8 cellular contexts compared by ENCODE assay signal in genomic region chr2:15941483-15941853, GRCh38. TPM values are rescaled to one million over a fixed set of nuclear protein-coding genes. Genes with fewer than 3 reads are reported as not detected.
DNase-seq lines count a peak whose midpoint lies in the region; ATAC-seq and TF ChIP-seq lines count a peak whose summit lies in the region.

No MANE protein-coding gene starts in this region.

- H3K27me3 ChIP-seq in cardiac muscle cell (no peaks in the 10 kb centered on the region), upper lobe of left lung (peaks cover 0 to 29% (median 14%) of the 10 kb centered on the region in 4 donors)

- H3K9me3 ChIP-seq in cardiac muscle cell (ENCODE audit: low read depth), result no peaks in the 10 kb centered on the region
- H3K9me3 ChIP-seq in mesodermal cell (ENCODE audit: control insufficient read depth, low read length), result no peaks in the 10 kb centered on the region
- H3K9me3 ChIP-seq in upper lobe of left lung, result no peaks in the 10 kb centered on the region

- WGBS in mesodermal cell (ENCODE audit: insufficient coverage in 2 of 2), 2 experiments, result 0% methylated on average over 1 to 5 of the region's 14 CpGs
- 0 to 2% methylated on average over 8 to 14 of the region's 14 CpGs for WGBS in upper lobe of left lung, 2 donors

- H3K4me1 ChIP-seq in cardiac muscle cell (ENCODE audit: low read depth), result no peaks in the 10 kb centered on the region
- peaks cover 12% of the 10 kb centered on the region for H3K4me1 ChIP-seq in mesodermal cell (ENCODE audit: control insufficient read depth, insufficient read depth, low read length, poor library complexity, severe bottlenecking)
- peaks cover 48 to 51% (median 50%) of the 10 kb centered on the region in 4 donors for H3K4me1 ChIP-seq in upper lobe of left lung

- no peak for ATAC-seq in left ventricle myocardium superior
- ATAC-seq in upper lobe of left lung (ENCODE audit: low FRiP score in 2 of 2), result no peak

- no peak for TF ChIP-seq EP300 in upper lobe of left lung (IDR thresholded peaks at IDR 0.05)

- H3K4me3 ChIP-seq in cardiac muscle cell (peak overlapping the region; percentile 98), mesodermal cell (ENCODE audit: extremely low read depth, insufficient read depth, low read length, poor library complexity, severe bottlenecking) (peak overlapping the region; percentile 62), upper lobe of left lung (peak overlapping the region; percentile 24 to 50 (median 36))

- peak overlapping the region; percentile 30 for H3K27ac ChIP-seq in cardiac muscle cell
- H3K27ac ChIP-seq in mesodermal cell (ENCODE audit: low read depth, low read length, severe bottlenecking), result no peak overlapping the region
- H3K27ac ChIP-seq in upper lobe of left lung, result no peak overlapping the region

- no peak for TF ChIP-seq POLR2A in upper lobe of left lung (IDR thresholded peaks at IDR 0.05)

- H3K36me3 ChIP-seq in cardiac muscle cell (peaks cover 10% of the 10 kb centered on the region), mesodermal cell (ENCODE audit: control insufficient read depth, insufficient read depth, low read length) (peaks cover 11% of the 10 kb centered on the region), upper lobe of left lung (no peaks in the 10 kb centered on the region)

- peak in 1 of 2 donors; percentile 85 for DNase-seq in cardiac muscle cell (ENCODE audit: low read depth in 1 of 2, low spot score in 1 of 2)
- no peak for DNase-seq in left ventricle myocardium superior
- peak in 45 of 58 donors; percentile 9 to 64 (median 34) for DNase-seq in anterior cingulate cortex (lab: John Stamatoyannopoulos, UW)
- peak; percentile 6 to 54 for DNase-seq in upper lobe of left lung
- DNase-seq in SW480 (ENCODE audit: low spot score), result no peak
- no peak for DNase-seq in SW 1271 (lab: John Stamatoyannopoulos, UW)
- no peak for DNase-seq in mucosa of gallbladder (ENCODE audit: low spot score)

- intact Hi-C loops in left ventricle myocardium superior (cut with micrococcal nuclease), result loop anchor here (10.0 kb wide), 3 partner anchors 307 to 553 kb away; no protein-coding TSS in a partner anchor

- TF ChIP-seq CTCF in cardiac muscle cell (IDR thresholded peaks at IDR 0.05; ENCODE audit: low read depth, low read length), result no peak
- no peak for TF ChIP-seq CTCF in upper lobe of left lung (IDR thresholded peaks at IDR 0.05)

RNA-seq across cellular contexts. Expression of gene MYCN, which starts 1.1 kb away (rescaled TPM):
- 48.1 and 72.5 TPM in 2 replicates for total RNA-seq in cardiac muscle cell
- polyA plus RNA-seq in cardiac muscle cell, result 38.5 and 73.2 TPM in 2 replicates
- 0.45 TPM for total RNA-seq in left ventricle myocardium superior
- 16.4 TPM for polyA plus RNA-seq in mesodermal cell (2013, experiment 1 of 2)
- polyA plus RNA-seq in mesodermal cell (2013, experiment 2 of 2), result 16.5 TPM
- total RNA-seq in upper lobe of left lung, result under 1 TPM in 3 of 6 donors, not detected in 3; 0.20 to 0.67 (median 0.52) TPM
- total RNA-seq in mucosa of gallbladder, result 1.4 TPM

Comparison
In these comparisons a context has a peak if more than half of its experiments do, and no peak if none do; other contexts are left out.
1. RNA of gene MYCN, which starts 1.1 kb away (total RNA-seq): 48.1 to 72.5 TPM in cardiac muscle cell; 1.4 TPM in mucosa of gallbladder (single experiment), 0.45 TPM in left ventricle myocardium superior (single experiment) and 0.20 to 0.67 TPM in upper lobe of left lung; every median in the first group is over 10 times any median in the second.
2. DNase-seq: peak in anterior cingulate cortex (45 of 58) and upper lobe of left lung (2 of 2); none in left ventricle myocardium superior (single experiment), SW480 (single experiment), SW 1271 (0 of 2) and mucosa of gallbladder (single experiment).
3. H3K4me3 ChIP-seq: peak in every context shown above with its lines; median percentile 98 in cardiac muscle cell; 62 in mesodermal cell; 36 in upper lobe of left lung.